Comparison of ENCODE assay signal across 13 cellular contexts in the genomic region with DNA sequence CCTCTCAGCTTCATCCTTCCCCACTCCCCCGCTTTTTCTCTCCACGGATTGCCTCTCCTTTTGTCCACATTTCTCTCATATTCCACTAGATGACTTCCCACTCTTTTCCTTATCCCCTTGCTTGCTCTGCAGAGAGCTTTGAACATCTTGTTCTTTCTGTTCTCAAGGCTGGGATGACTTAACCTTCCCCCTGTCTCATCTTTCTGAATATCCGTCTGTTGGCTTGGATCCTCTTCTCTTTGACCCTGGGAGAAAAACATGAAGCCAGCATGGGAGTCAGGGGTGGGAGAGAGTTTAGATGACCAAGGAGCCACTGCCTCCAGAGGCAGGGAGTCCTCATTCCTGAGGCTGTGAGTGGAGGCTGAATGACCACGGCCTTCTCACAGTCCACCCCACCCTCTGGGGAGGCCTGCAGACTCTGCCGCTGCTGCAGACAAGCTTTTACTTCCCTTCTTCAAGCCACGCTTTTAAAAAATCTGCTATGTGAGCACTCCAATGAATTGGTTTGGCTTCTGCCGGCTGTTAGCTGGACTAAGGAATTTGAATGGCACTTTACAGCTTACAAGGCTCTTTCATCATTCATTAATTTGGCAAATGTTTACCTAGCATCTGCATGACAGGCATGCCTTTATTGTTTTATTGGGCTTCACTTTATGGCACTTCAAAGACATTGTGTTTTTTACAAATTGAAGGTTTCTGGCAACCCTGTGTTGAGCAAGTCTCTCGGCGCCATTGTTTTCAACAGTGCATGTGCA.
A peak's percentile ranks its signal among the peaks of the same experiment; 100 is the strongest.
DNase-seq lines count a peak whose midpoint lies in the region; ATAC-seq, FAIRE-seq and TF ChIP-seq lines count a peak whose summit lies in the region.
"Had no signal": no experiment of that assay in that cellular context is flagged by ENCODE, and none has a peak within 500 bp of the region (broad histone marks: within the 10 kb centered on the region; RNA-seq: fewer than 3 reads in every experiment).

No MANE protein-coding gene starts in this region.

- ATAC-seq in K562 (peak; percentile 25; the same call in 2 of the 3 replicates), GM21717 (IDR thresholded peaks at IDR 0.05; ENCODE audit: unreplicated experiment) (no peak)
- ATAC-seq: activated CD4-positive, alpha-beta T cell treated with anti-CD3 and anti-CD28 coated beads for 36 hours; activated T-cell treated with anti-CD3 and anti-CD28 coated beads, Interleukin-2, amount 50 U/mL, for 4 hours; natural killer cell treated with Interleukin-12 subunit alpha and Interleukin-12 subunit beta and Interleukin-15 and Interleukin-18, amount 100 ng/mL, for 72 hours had no signal

- TF ChIP-seq CTCF in K562 (IDR thresholded peaks at IDR 0.05 in 2 of 3, conservative IDR thresholded peaks at IDR 0.05 in 1 of 3; ENCODE audit: insufficient read depth in 2 of 3, low read depth in 1 of 3, low read length in 3 of 3) (no peak), transverse colon (IDR thresholded peaks at IDR 0.05) (no peak)

- FAIRE-seq in K562 (lab: Jason Lieb, UNC), result no peak

- H3K23ac ChIP-seq in mesenchymal stem cell (ENCODE audit: low read length in 2 of 2), result no peak overlapping the region

- H3K9me3 ChIP-seq in HUES64 (ENCODE audit: insufficient read depth, low read depth, low read length), result no peaks in the 10 kb centered on the region
- H3K9me3 ChIP-seq in K562 (replicated peaks; ENCODE audit: control insufficient read depth, insufficient read depth, low read depth, low read length), result no peaks in the 10 kb centered on the region
- no peaks in the 10 kb centered on the region for H3K9me3 ChIP-seq in mesenchymal stem cell (ENCODE audit: control insufficient read depth, low read length)
- H3K9me3 ChIP-seq in transverse colon, result no peaks in the 10 kb centered on the region

- H3K36me3 ChIP-seq in HUES64 (ENCODE audit: insufficient read depth, low read length), result no peaks in the 10 kb centered on the region
- no peaks in the 10 kb centered on the region for H3K36me3 ChIP-seq in K562 (ENCODE audit: control insufficient read depth, insufficient read depth, low read length)
- H3K36me3 ChIP-seq in mesenchymal stem cell (ENCODE audit: control insufficient read depth in 1 of 2, insufficient read depth in 2 of 2, low read depth in 1 of 2, low read length in 2 of 2), result no peaks in the 10 kb centered on the region
- H3K36me3 ChIP-seq in transverse colon, result no peaks in the 10 kb centered on the region

- peak overlapping the region; percentile 16; the same call in 1 of the 2 replicates for H2AFZ ChIP-seq in K562 (ENCODE audit: low read depth, low read length)
- H2AFZ ChIP-seq in mesenchymal stem cell (ENCODE audit: low read depth, low read length), result no peak overlapping the region

- peak overlapping the region; percentile 61 for H2BK15ac ChIP-seq in mesenchymal stem cell (ENCODE audit: low read depth, poor library complexity, severe bottlenecking)

- no peak overlapping the region for H3K14ac ChIP-seq in mesenchymal stem cell (ENCODE audit: low read length in 2 of 2)

- TF ChIP-seq RAD21 in K562 (CRISPR knock-in tag; conservative IDR thresholded peaks at IDR 0.05 in 1 of 2, IDR thresholded peaks at IDR 0.05 in 1 of 2), result no peak

- H3K79me1 ChIP-seq in mesenchymal stem cell (replicated peaks; ENCODE audit: low read length, poor library complexity, severe bottlenecking), result no peaks in the 10 kb centered on the region

- peak overlapping the region; percentile 54 for H2BK120ac ChIP-seq in mesenchymal stem cell (ENCODE audit: low read depth, low read length)

- 41% methylated on average over 9 of the region's 9 CpGs for WGBS in HUES64
- 43% methylated on average over 9 of the region's 9 CpGs for WGBS in K562 (ENCODE audit: insufficient coverage, low coverage, missing lambda C conversion rate)
- 36% methylated on average over 8 of the region's 9 CpGs for WGBS in mesenchymal stem cell
- 42 to 43% methylated on average over 5 to 9 of the region's 9 CpGs for WGBS in transverse colon (ENCODE audit: low coverage in 1 of 2), 2 donors

- no peak for TF ChIP-seq POLR2A in K562 (conservative IDR thresholded peaks at IDR 0.05)
- no peak for TF ChIP-seq POLR2A in transverse colon (IDR thresholded peaks at IDR 0.05)

- no peaks in the 10 kb centered on the region for H3K79me2 ChIP-seq in K562 (ENCODE audit: control insufficient read depth, insufficient read depth, low read length)

- TF ChIP-seq EP300 in K562 (IDR thresholded peaks at IDR 0.05; ENCODE audit: low read length), result no peak
- no peak for TF ChIP-seq EP300 in transverse colon (IDR thresholded peaks at IDR 0.05; ENCODE audit: low read depth)

- peak overlapping the region; percentile 14; the same call in 1 of the 2 replicates for H3K27ac ChIP-seq in HUES64 (ENCODE audit: low read depth, low read length)
- no peak overlapping the region for H3K27ac ChIP-seq in K562 (ENCODE audit: extremely low read depth, low read depth, low read length)
- peak overlapping the region; percentile 97 for H3K27ac ChIP-seq in mesenchymal stem cell (ENCODE audit: low read length, poor library complexity, severe bottlenecking)
- H3K27ac ChIP-seq in transverse colon, result peak overlapping the region; percentile 7 to 54 (median 33)

- no peaks in the 10 kb centered on the region for H4K20me1 ChIP-seq in K562 (replicated peaks; ENCODE audit: control insufficient read depth, insufficient read depth, low read length)

- H4K8ac ChIP-seq in mesenchymal stem cell (ENCODE audit: low read length), result no peak overlapping the region

- H3K4me2 ChIP-seq in K562 (ENCODE audit: insufficient read depth, low read length), result no peak overlapping the region
- H3K4me2 ChIP-seq in mesenchymal stem cell (ENCODE audit: low read length, poor library complexity, severe bottlenecking), result no peak overlapping the region

- DNase-seq in K562 (ENCODE audit: extremely low read depth in 1 of 4, low spot score in 3 of 4) (no peak), mesenchymal stem cell (peak; percentile 30), transverse colon (peak; percentile 32), anterior cingulate cortex (lab: John Stamatoyannopoulos, UW) (no peak), AML-193 (lab: John Stamatoyannopoulos, UW) (no peak), A172 (ENCODE audit: low spot score) (no peak)
- DNase-seq: activated CD4-positive, alpha-beta T cell treated with anti-CD3 and anti-CD28 coated beads for 36 hours; activated T-cell treated with anti-CD3 and anti-CD28 coated beads, Interleukin-2, amount 50 U/mL, for 4 hours; amniotic stem cell had no signal

- POLR2A ChIA-PET in K562 (lab: Yijun Ruan, JAX), result interaction anchor here (0.6 to 1.9 kb wide), 9 partner anchors 13 to 325 kb away, joined by 3 to 5 read pairs (median 3); partner anchors contain the start of genes LSM3 and XPC

- peaks cover 34% of the 10 kb centered on the region for H3K4me1 ChIP-seq in HUES64 (ENCODE audit: insufficient read depth, low read length)
- peaks cover 0 to 16% of the 10 kb centered on the region in 2 experiments; a peak in 3 of 5 replicates for H3K4me1 ChIP-seq in K562 (replicated peaks in 1 of 2; ENCODE audit: control insufficient read depth in 2 of 2, insufficient read depth in 2 of 2, low read length in 2 of 2)
- peaks cover 17% of the 10 kb centered on the region for H3K4me1 ChIP-seq in mesenchymal stem cell (ENCODE audit: control insufficient read depth, insufficient read depth, low read depth, low read length)
- H3K4me1 ChIP-seq in transverse colon, result peaks cover 7 to 32% (median 25%) of the 10 kb centered on the region in 4 donors

- peak overlapping the region in 1 of 2 experiments; percentile 19 for H3K4ac ChIP-seq in mesenchymal stem cell (ENCODE audit: low read depth in 1 of 2, low read length in 2 of 2)

- no TSS peak for BruUV-seq in K562 (replicated peaks; lab: Mats Ljungman, UMichigan)

- H2AK5ac ChIP-seq in mesenchymal stem cell (ENCODE audit: low read length, severe bottlenecking), result peak overlapping the region; percentile 26

- CTCF ChIA-PET in K562 (lab: Yijun Ruan, JAX; ENCODE audit: low intra/inter-chr PET ratio), result no interaction called here

- H3K27me3 ChIP-seq in HUES64 (ENCODE audit: insufficient read depth, low read length), result no peaks in the 10 kb centered on the region
- H3K27me3 ChIP-seq in K562 (ENCODE audit: control insufficient read depth in 2 of 2, insufficient read depth in 2 of 2, low read length in 2 of 2), result no peaks in the 10 kb centered on the region
- H3K27me3 ChIP-seq in mesenchymal stem cell (ENCODE audit: control insufficient read depth in 1 of 2, insufficient read depth in 1 of 2, low read length in 2 of 2), result peaks cover 0 to 49% of the 10 kb centered on the region in 2 experiments
- no peaks in the 10 kb centered on the region for H3K27me3 ChIP-seq in transverse colon

- peak overlapping the region in 1 of 2 experiments; percentile 15 for H2BK12ac ChIP-seq in mesenchymal stem cell (ENCODE audit: low read length in 2 of 2)

- intact Hi-C loops in K562 (cut with micrococcal nuclease) (no loop called here), transverse colon (cut with DNase I; ENCODE audit: low total_unique reads) (no loop called here)

- H4K91ac ChIP-seq in mesenchymal stem cell (ENCODE audit: low read length), result peak overlapping the region; percentile 18

- H3K4me3 ChIP-seq in HUES64 (ENCODE audit: low read length) (no peak overlapping the region), K562 (no peak overlapping the region), mesenchymal stem cell (ENCODE audit: insufficient read depth in 1 of 2, low read depth in 1 of 2, low read length in 2 of 2) (no peak overlapping the region), transverse colon (no peak overlapping the region)
- H3K4me3 ChIP-seq: smooth muscle cell had no signal

- H3K9ac ChIP-seq in HUES64 (ENCODE audit: low read depth, low read length) (no peak overlapping the region), K562 (ENCODE audit: insufficient read depth in 1 of 2, low read depth in 2 of 2, low read length in 2 of 2) (no peak overlapping the region; a peak in 1 of 4 replicates), mesenchymal stem cell (ENCODE audit: low read length) (no peak overlapping the region)

- H3K9me1 ChIP-seq in K562 (ENCODE audit: control insufficient read depth, insufficient read depth, low read length), result no peaks in the 10 kb centered on the region

- H2BK5ac ChIP-seq in mesenchymal stem cell (ENCODE audit: low read depth, low read length, poor library complexity, severe bottlenecking), result peak overlapping the region; percentile 84

- in situ Hi-C loops in K562 (cut with MboI), result no loop called here
- in situ Hi-C loops in transverse colon (cut with MboI; ENCODE audit: low pct_ligation_motif_present in 1 of 4, low pct_unique_long_range_greater_than_20kb in 1 of 4, low sequenced_read_pairs in 3 of 4), result no loop called here

- peak overlapping the region in 1 of 2 experiments; percentile 60 for H3K18ac ChIP-seq in mesenchymal stem cell (ENCODE audit: low read depth in 1 of 2, low read length in 2 of 2)

TF ChIP-seq in K562, 482 proteins besides CTCF, POLR2A, EP300 and RAD21 (continues in another document):
- TF ChIP-seq CEBPG (CRISPR knock-in tag; IDR thresholded peaks at IDR 0.05) (peak; percentile 25; the same call in 1 of the 2 replicates), CEBPG (tag; conservative IDR thresholded peaks at IDR 0.05 in 1 of 2, IDR thresholded peaks at IDR 0.05 in 1 of 2) (peak in 1 of 2 experiments; percentile 61; a peak in 2 of 4 replicates), KLF1 (tag; IDR thresholded peaks at IDR 0.05) (no peak), ZC3H8 (IDR thresholded peaks at IDR 0.05) (no peak), ZNF584 (CRISPR knock-in tag; IDR thresholded peaks at IDR 0.05; ENCODE audit: low read depth) (peak; percentile 57)

Comparison
In these comparisons a context has a peak if more than half of its experiments do, and no peak if none do; other contexts are left out.
1. DNase-seq: peak in mesenchymal stem cell (single experiment) and transverse colon (single experiment); none in K562 (0 of 4), anterior cingulate cortex (0 of 58), AML-193 (0 of 2) and A172 (single experiment).